15 cellular contexts compared by ENCODE assay signal in genomic region chr6:112190164-112190563, GRCh38.
DNase-seq lines count a peak whose midpoint lies in the region; ATAC-seq and TF ChIP-seq lines count a peak whose summit lies in the region.
"Had no signal": no experiment of that assay in that cellular context is flagged by ENCODE, and none has a peak within 500 bp of the region (broad histone marks: within the 10 kb centered on the region; RNA-seq: fewer than 3 reads in every experiment).

No MANE protein-coding gene starts in this region.

- H3K9me3 ChIP-seq in GM23248 (ENCODE audit: low read depth) (no peaks in the 10 kb centered on the region), esophagus muscularis mucosa (no peaks in the 10 kb centered on the region), muscle layer of duodenum (ENCODE audit: control insufficient read depth in 1 of 2, low read length in 2 of 2) (no peaks in the 10 kb centered on the region), stomach smooth muscle (ENCODE audit: control insufficient read depth in 2 of 2, low read length in 2 of 2) (no peaks in the 10 kb centered on the region)
- H3K9me3 ChIP-seq: BLaER1 treated with 17β-estradiol and CSF1 and Interleukin-3, amounts not matched to agents 10 nM and 100 nM; HAP-1 had no signal

- H3K36me3 ChIP-seq in GM23248 (ENCODE audit: low read depth) (peaks cover 73% of the 10 kb centered on the region), esophagus muscularis mucosa (peaks cover 10 to 77% (median 52%) of the 10 kb centered on the region in 4 donors), muscle layer of duodenum (ENCODE audit: control insufficient read depth in 1 of 2, insufficient read depth in 2 of 2, low read length in 2 of 2) (peaks cover 19 to 39% of the 10 kb centered on the region in 2 donors), stomach smooth muscle (ENCODE audit: control insufficient read depth in 2 of 2, insufficient read depth in 2 of 2, low read length in 2 of 2) (peaks cover 41 to 50% of the 10 kb centered on the region in 2 donors)
- H3K36me3 ChIP-seq: BLaER1 treated with 17β-estradiol and CSF1 and Interleukin-3, amounts not matched to agents 10 nM and 100 nM; HAP-1 had no signal

- peaks cover 94% of the 10 kb centered on the region for H3F3A ChIP-seq in GM23248 (ENCODE audit: insufficient read depth)

- no peak for TF ChIP-seq POLR2A in esophagus muscularis mucosa (IDR thresholded peaks at IDR 0.05; ENCODE audit: low read depth)

- no peaks in the 10 kb centered on the region for H3K27me3 ChIP-seq in GM23248 (replicated peaks; ENCODE audit: insufficient read depth)
- H3K27me3 ChIP-seq in esophagus muscularis mucosa: no peaks in the 10 kb centered on the region
- H3K27me3 ChIP-seq in muscle layer of duodenum (ENCODE audit: low read depth, low read length): no peaks in the 10 kb centered on the region
- no peaks in the 10 kb centered on the region for H3K27me3 ChIP-seq in stomach smooth muscle (ENCODE audit: control insufficient read depth in 1 of 2, insufficient read depth in 2 of 2, low read length in 2 of 2)
- H3K27me3 ChIP-seq: BLaER1 treated with 17β-estradiol and CSF1 and Interleukin-3, amounts not matched to agents 10 nM and 100 nM had no signal

- WGBS in GM23248 (ENCODE audit: low coverage in 1 of 2, low lambda C conversion rate in 2 of 2, missing lambda C conversion rate in 2 of 2), 2 experiments: 84 to 97% methylated on average over 1 of the region's 1 CpG
- WGBS in esophagus muscularis mucosa: 47% methylated on average over 1 of the region's 1 CpG

- H3K79me2 ChIP-seq in GM23248 (ENCODE audit: insufficient read depth): peaks cover 26% of the 10 kb centered on the region; the same call in 1 of the 2 replicates

- peak overlapping the region; percentile 16 for H3K4me2 ChIP-seq in GM23248 (ENCODE audit: unreplicated experiment)
- H3K4me2 ChIP-seq: BLaER1 treated with 17β-estradiol and CSF1 and Interleukin-3, amounts not matched to agents 10 nM and 100 nM had no signal

- intact Hi-C loops in esophagus muscularis mucosa (cut with DNase I): no loop called here

- no peak overlapping the region for H2AFZ ChIP-seq in GM23248

- H3K4me3 ChIP-seq in GM23248 (no peak overlapping the region), esophagus muscularis mucosa (no peak overlapping the region), muscle layer of duodenum (ENCODE audit: low read depth in 1 of 2, low read length in 2 of 2) (no peak overlapping the region), stomach smooth muscle (ENCODE audit: low read length in 2 of 2) (no peak overlapping the region)
- H3K4me3 ChIP-seq: BLaER1 treated with 17β-estradiol and CSF1 and Interleukin-3, amounts not matched to agents 10 nM and 100 nM; GM12878; HAP-1 had no signal

- ATAC-seq in GM18858 (IDR thresholded peaks at IDR 0.05; ENCODE audit: unreplicated experiment): no peak
- ATAC-seq: GM12878 had no signal

- peak overlapping the region; percentile 75 for H3K27ac ChIP-seq in GM23248
- H3K27ac ChIP-seq in esophagus muscularis mucosa (replicated peaks in 1 of 4): peak overlapping the region; percentile 64 to 71 (median 68)
- peak overlapping the region; percentile 1 for H3K27ac ChIP-seq in muscle layer of duodenum (ENCODE audit: low read length)
- H3K27ac ChIP-seq in stomach smooth muscle (ENCODE audit: low read length): peak overlapping the region; percentile 58
- H3K27ac ChIP-seq: BLaER1 treated with 17β-estradiol and CSF1 and Interleukin-3, amounts not matched to agents 10 nM and 100 nM had no signal

- H3K4me1 ChIP-seq in GM23248 (ENCODE audit: insufficient read depth) (peaks cover 22% of the 10 kb centered on the region), esophagus muscularis mucosa (peaks cover 25 to 94% (median 75%) of the 10 kb centered on the region in 4 donors), muscle layer of duodenum (ENCODE audit: control insufficient read depth in 1 of 2, insufficient read depth in 2 of 2, low read length in 2 of 2) (peaks cover 0 to 21% of the 10 kb centered on the region in 2 donors), stomach smooth muscle (ENCODE audit: control insufficient read depth, insufficient read depth, low read length) (peaks cover 34% of the 10 kb centered on the region)
- H3K4me1 ChIP-seq: HAP-1 had no signal

- H3K9ac ChIP-seq in GM23248 (peak overlapping the region; percentile 40; the same call in 1 of the 2 replicates), stomach smooth muscle (ENCODE audit: low read length in 2 of 2) (no peak overlapping the region)
- H3K9ac ChIP-seq: BLaER1 treated with 17β-estradiol and CSF1 and Interleukin-3, amounts not matched to agents 10 nM and 100 nM had no signal

- H4K20me1 ChIP-seq in GM23248 (ENCODE audit: insufficient read depth): no peaks in the 10 kb centered on the region
- H4K20me1 ChIP-seq: BLaER1 treated with 17β-estradiol and CSF1 and Interleukin-3, amounts not matched to agents 10 nM and 100 nM had no signal

- TF ChIP-seq EP300 in esophagus muscularis mucosa (IDR thresholded peaks at IDR 0.05): no peak

- no peak for TF ChIP-seq CTCF in esophagus muscularis mucosa (IDR thresholded peaks at IDR 0.05)

- no peak for DNase-seq in GM23248
- DNase-seq in esophagus muscularis mucosa (ENCODE audit: extremely low spot score): no peak
- no peak for DNase-seq in HPDE6-E6E7 (ENCODE audit: extremely low spot score)
- no peak for DNase-seq in NCI-H510A treated with DMSO at 0.1 percent for 48 hours (lab: John Stamatoyannopoulos, UW)
- no peak for DNase-seq in NCI-H2171 (lab: John Stamatoyannopoulos, UW)
- DNase-seq: ACHN; Calu3; CD4-positive, CD25-positive, alpha-beta regulatory T cell; DMS79 had no signal

- in situ Hi-C loops in GM23248 (cut with MboI): loop anchor here (25.0 kb wide), 1 partner anchor 122 kb away; no protein-coding TSS in a partner anchor

- H3K9me2 ChIP-seq in GM23248 (ENCODE audit: insufficient read depth): no peaks in the 10 kb centered on the region

Comparison
In these comparisons a context has a peak if more than half of its experiments do, and no peak if none do; other contexts are left out.
1. H3K27ac ChIP-seq: peak in every context shown above with its lines; median percentile 75 in GM23248; 68 in esophagus muscularis mucosa; 58 in stomach smooth muscle; 1 in muscle layer of duodenum.